1 cellular context compared by ENCODE assay signal in the genomic region with DNA sequence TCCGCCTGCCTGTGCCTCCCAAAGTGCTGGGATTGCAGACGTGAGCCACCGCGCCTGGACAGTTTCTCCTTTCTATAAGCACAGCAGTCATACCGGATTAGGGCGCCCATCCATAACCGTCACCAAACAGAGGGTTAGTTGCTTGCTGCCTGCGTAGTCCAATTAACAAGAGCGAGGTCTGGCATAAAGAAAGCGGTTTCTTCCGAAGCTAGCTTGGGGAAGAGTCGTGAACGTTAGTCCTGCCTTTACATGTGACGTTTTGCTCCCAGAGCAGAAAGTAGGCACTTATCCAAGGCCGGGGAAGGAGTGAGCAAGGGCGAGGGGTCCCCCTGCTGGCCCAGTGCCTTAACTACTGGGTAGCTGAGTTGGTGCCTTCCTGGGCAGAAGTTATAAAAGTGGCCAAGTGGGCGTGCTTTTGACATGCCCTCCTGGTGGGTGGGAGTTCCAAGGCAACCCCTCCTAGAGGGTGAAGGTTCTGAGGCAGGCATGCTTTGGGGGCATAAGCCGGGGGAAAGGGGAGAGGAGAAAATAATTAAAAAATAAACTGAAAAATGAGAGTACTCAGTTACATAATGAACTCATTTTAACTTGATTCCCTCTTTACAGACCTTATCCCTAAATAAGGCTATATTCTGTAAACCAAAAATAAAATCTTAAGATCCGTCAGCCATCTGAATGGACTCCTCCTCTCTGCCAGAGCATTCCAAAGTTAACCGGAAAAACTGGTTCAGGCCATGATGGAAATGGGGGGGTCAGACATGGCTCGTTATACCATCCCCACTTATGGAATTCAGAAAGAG.
A peak's percentile ranks its signal among the peaks of the same experiment; 100 is the strongest.
TF ChIP-seq lines count a peak whose summit lies in the region.

No MANE protein-coding gene starts in this region.

TF ChIP-seq in HepG2, 621 proteins besides CTCF, POLR2A, EP300 and RAD21 (continued from another document and continues in another):
- TF ChIP-seq, protein P1, sequence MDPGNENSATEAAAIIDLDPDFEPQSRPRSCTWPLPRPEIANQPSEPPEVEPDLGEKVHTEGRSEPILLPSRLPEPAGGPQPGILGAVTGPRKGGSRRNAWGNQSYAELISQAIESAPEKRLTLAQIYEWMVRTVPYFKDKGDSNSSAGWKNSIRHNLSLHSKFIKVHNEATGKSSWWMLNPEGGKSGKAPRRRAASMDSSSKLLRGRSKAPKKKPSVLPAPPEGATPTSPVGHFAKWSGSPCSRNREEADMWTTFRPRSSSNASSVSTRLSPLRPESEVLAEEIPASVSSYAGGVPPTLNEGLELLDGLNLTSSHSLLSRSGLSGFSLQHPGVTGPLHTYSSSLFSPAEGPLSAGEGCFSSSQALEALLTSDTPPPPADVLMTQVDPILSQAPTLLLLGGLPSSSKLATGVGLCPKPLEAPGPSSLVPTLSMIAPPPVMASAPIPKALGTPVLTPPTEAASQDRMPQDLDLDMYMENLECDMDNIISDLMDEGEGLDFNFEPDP (CRISPR knock-in tag; conservative IDR thresholded peaks at IDR 0.05): no peak
- no peak for TF ChIP-seq ESRRA (CRISPR knock-in tag; IDR thresholded peaks at IDR 0.05; ENCODE audit: low read depth)
- peak; percentile 42; the same call in 1 of the 2 replicates for TF ChIP-seq FOSL2 (CRISPR knock-in tag; IDR thresholded peaks at IDR 0.05)
- TF ChIP-seq ZNF672 (CRISPR knock-in tag; IDR thresholded peaks at IDR 0.05): no peak
- no peak for TF ChIP-seq KLF16 (CRISPR knock-in tag; IDR thresholded peaks at IDR 0.05)
- TF ChIP-seq ISL2 (CRISPR knock-in tag; IDR thresholded peaks at IDR 0.05): 0 out of 2 replicates have a peak, but pooled peaks have one; percentile 30
- 0 out of 2 replicates have a peak, but pooled peaks have one; percentile 33 for TF ChIP-seq ZSCAN29 (CRISPR knock-in tag; conservative IDR thresholded peaks at IDR 0.05)
- TF ChIP-seq, protein P2, sequence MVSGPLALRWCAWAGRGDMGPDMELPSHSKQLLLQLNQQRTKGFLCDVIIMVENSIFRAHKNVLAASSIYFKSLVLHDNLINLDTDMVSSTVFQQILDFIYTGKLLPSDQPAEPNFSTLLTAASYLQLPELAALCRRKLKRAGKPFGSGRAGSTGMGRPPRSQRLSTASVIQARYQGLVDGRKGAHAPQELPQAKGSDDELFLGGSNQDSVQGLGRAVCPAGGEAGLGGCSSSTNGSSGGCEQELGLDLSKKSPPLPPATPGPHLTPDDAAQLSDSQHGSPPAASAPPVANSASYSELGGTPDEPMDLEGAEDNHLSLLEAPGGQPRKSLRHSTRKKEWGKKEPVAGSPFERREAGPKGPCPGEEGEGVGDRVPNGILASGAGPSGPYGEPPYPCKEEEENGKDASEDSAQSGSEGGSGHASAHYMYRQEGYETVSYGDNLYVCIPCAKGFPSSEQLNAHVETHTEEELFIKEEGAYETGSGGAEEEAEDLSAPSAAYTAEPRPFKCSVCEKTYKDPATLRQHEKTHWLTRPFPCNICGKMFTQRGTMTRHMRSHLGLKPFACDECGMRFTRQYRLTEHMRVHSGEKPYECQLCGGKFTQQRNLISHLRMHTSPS (CRISPR knock-in tag; IDR thresholded peaks at IDR 0.05; ENCODE audit: low read depth): 0 out of 2 replicates have a peak, but pooled peaks have one; percentile 28
- no peak for TF ChIP-seq ZNF30 (CRISPR knock-in tag; IDR thresholded peaks at IDR 0.05)
- 0 out of 2 replicates have a peak, but pooled peaks have one; percentile 78 for TF ChIP-seq ZNF230 (CRISPR knock-in tag; IDR thresholded peaks at IDR 0.05)
- no peak; the same call in 1 of the 2 replicates for TF ChIP-seq TGIF2 (CRISPR knock-in tag; IDR thresholded peaks at IDR 0.05)
- no peak for TF ChIP-seq ZNF737 (CRISPR knock-in tag; IDR thresholded peaks at IDR 0.05; ENCODE audit: borderline replicate concordance)
- no peak for TF ChIP-seq ATF7 (IDR thresholded peaks at IDR 0.05)
- no peak for TF ChIP-seq ATF7 (CRISPR knock-in tag; IDR thresholded peaks at IDR 0.05)
- TF ChIP-seq, protein P3, sequence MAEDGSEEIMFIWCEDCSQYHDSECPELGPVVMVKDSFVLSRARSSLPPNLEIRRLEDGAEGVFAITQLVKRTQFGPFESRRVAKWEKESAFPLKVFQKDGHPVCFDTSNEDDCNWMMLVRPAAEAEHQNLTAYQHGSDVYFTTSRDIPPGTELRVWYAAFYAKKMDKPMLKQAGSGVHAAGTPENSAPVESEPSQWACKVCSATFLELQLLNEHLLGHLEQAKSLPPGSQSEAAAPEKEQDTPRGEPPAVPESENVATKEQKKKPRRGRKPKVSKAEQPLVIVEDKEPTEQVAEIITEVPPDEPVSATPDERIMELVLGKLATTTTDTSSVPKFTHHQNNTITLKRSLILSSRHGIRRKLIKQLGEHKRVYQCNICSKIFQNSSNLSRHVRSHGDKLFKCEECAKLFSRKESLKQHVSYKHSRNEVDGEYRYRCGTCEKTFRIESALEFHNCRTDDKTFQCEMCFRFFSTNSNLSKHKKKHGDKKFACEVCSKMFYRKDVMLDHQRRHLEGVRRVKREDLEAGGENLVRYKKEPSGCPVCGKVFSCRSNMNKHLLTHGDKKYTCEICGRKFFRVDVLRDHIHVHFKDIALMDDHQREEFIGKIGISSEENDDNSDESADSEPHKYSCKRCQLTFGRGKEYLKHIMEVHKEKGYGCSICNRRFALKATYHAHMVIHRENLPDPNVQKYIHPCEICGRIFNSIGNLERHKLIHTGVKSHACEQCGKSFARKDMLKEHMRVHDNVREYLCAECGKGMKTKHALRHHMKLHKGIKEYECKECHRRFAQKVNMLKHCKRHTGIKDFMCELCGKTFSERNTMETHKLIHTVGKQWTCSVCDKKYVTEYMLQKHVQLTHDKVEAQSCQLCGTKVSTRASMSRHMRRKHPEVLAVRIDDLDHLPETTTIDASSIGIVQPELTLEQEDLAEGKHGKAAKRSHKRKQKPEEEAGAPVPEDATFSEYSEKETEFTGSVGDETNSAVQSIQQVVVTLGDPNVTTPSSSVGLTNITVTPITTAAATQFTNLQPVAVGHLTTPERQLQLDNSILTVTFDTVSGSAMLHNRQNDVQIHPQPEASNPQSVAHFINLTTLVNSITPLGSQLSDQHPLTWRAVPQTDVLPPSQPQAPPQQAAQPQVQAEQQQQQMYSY (CRISPR knock-in tag; IDR thresholded peaks at IDR 0.05): no peak
- TF ChIP-seq ZNF775 (CRISPR knock-in tag; IDR thresholded peaks at IDR 0.05; ENCODE audit: borderline replicate concordance): 0 out of 2 replicates have a peak, but pooled peaks have one; percentile 42
- TF ChIP-seq RFX3 (CRISPR knock-in tag; IDR thresholded peaks at IDR 0.05): no peak
- TF ChIP-seq NRL (CRISPR knock-in tag; IDR thresholded peaks at IDR 0.05; ENCODE audit: borderline replicate concordance): peak; percentile 76; the same call in 1 of the 2 replicates
- TF ChIP-seq GABPA (IDR thresholded peaks at IDR 0.05; ENCODE audit: low read depth, low read length): no peak
- no peak for TF ChIP-seq GABPA (CRISPR knock-in tag; IDR thresholded peaks at IDR 0.05; ENCODE audit: low read depth)
- TF ChIP-seq, protein P4, sequence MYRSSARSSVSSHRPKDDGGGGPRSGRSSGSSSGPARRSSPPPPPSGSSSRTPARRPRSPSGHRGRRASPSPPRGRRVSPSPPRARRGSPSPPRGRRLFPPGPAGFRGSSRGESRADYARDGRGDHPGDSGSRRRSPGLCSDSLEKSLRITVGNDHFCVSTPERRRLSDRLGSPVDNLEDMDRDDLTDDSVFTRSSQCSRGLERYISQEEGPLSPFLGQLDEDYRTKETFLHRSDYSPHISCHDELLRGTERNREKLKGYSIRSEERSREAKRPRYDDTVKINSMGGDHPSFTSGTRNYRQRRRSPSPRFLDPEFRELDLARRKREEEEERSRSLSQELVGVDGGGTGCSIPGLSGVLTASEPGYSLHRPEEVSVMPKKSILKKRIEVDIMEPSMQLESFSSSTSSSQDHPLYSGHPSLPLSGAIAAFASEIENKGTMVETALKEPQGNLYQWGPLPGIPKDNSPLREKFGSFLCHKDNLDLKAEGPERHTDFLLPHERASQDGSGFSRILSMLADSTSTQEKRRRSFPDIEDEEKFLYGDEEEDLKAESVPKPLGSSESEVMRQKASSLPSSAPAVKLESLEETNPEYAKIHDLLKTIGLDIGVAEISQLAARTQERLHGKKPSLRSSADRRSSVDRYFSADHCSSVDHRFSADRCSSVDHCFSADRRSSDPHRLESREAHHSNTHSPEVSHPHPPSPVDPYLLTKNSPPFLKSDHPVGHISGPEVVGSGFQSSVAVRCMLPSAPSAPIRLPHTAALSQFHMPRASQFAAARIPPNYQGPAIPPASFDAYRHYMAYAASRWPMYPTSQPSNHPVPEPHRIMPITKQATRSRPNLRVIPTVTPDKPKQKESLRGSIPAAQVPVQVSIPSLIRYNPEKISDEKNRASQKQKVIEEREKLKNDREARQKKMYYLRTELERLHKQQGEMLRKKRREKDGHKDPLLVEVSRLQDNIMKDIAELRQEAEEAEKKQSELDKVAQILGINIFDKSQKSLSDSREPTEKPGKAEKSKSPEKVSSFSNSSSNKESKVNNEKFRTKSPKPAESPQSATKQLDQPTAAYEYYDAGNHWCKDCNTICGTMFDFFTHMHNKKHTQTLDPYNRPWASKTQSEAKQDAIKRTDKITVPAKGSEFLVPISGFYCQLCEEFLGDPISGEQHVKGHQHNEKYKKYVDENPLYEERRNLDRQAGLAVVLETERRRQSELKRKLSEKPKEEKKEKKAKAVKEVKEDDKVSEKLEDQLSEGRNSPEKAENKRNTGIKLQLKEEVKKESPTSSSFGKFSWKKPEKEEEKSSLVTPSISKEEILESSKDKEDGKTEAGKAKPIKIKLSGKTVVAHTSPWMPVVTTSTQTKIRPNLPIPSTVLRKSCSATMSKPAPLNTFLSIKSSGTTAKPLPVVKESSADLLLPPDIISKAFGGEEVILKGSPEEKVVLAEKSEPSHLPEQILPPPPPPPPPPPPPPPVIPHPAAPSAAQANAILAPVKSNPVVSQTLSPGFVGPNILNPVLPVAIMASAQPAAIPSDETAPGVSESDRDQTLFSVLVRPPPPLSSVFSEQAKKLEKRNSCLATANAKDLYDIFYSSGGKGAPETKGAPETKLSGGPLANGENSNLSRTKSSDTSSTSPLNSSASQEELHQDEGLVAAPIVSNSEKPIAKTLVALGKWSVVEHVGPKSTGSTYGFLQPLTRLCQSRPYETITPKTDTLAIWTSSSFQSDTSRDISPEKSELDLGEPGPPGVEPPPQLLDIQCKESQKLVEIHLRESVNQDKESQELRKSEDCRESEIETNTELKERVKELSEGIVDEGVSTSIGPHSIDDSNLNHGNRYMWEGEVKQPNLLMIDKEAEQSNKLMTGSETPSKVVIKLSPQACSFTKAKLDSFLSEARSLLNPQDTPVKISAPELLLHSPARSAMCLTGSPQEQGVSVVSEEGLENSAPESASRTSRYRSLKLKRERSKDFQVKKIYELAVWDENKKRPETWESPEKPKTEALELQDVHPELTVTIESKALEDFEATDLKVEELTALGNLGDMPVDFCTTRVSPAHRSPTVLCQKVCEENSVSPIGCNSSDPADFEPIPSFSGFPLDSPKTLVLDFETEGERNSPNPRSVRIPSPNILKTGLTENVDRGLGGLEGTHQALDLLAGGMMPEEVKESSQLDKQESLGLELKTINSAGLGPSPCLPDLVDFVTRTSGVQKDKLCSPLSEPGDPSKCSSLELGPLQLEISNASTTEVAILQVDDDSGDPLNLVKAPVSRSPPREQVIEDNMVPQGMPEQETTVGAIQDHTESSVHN (CRISPR knock-in tag; IDR thresholded peaks at IDR 0.05): 0 out of 2 replicates have a peak, but pooled peaks have one; percentile 47
- TF ChIP-seq NCOA5 (CRISPR knock-in tag; IDR thresholded peaks at IDR 0.05): no peak
- TF ChIP-seq, protein P5, sequence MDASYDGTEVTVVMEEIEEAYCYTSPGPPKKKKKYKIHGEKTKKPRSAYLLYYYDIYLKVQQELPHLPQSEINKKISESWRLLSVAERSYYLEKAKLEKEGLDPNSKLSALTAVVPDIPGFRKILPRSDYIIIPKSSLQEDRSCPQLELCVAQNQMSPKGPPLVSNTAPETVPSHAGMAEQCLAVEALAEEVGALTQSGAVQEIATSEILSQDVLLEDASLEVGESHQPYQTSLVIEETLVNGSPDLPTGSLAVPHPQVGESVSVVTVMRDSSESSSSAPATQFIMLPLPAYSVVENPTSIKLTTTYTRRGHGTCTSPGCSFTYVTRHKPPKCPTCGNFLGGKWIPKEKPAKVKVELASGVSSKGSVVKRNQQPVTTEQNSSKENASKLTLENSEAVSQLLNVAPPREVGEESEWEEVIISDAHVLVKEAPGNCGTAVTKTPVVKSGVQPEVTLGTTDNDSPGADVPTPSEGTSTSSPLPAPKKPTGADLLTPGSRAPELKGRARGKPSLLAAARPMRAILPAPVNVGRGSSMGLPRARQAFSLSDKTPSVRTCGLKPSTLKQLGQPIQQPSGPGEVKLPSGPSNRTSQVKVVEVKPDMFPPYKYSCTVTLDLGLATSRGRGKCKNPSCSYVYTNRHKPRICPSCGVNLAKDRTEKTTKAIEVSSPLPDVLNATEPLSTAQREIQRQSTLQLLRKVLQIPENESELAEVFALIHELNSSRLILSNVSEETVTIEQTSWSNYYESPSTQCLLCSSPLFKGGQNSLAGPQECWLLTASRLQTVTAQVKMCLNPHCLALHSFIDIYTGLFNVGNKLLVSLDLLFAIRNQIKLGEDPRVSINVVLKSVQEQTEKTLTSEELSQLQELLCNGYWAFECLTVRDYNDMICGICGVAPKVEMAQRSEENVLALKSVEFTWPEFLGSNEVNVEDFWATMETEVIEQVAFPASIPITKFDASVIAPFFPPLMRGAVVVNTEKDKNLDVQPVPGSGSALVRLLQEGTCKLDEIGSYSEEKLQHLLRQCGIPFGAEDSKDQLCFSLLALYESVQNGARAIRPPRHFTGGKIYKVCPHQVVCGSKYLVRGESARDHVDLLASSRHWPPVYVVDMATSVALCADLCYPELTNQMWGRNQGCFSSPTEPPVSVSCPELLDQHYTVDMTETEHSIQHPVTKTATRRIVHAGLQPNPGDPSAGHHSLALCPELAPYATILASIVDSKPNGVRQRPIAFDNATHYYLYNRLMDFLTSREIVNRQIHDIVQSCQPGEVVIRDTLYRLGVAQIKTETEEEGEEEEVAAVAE (CRISPR knock-in tag; IDR thresholded peaks at IDR 0.05; ENCODE audit: borderline replicate concordance): 0 out of 2 replicates have a peak, but pooled peaks have one; percentile 17
- TF ChIP-seq, protein P6, sequence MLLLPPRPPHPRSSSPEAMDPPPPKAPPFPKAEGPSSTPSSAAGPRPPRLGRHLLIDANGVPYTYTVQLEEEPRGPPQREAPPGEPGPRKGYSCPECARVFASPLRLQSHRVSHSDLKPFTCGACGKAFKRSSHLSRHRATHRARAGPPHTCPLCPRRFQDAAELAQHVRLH (CRISPR knock-in tag; IDR thresholded peaks at IDR 0.05; ENCODE audit: borderline replicate concordance, low read depth): 0 out of 2 replicates have a peak, but pooled peaks have one; percentile 54
- no peak for TF ChIP-seq HOXA9 (CRISPR knock-in tag; IDR thresholded peaks at IDR 0.05; ENCODE audit: borderline replicate concordance)
- no peak for TF ChIP-seq MBD4 (IDR thresholded peaks at IDR 0.05; ENCODE audit: borderline replicate concordance, low read length)
- TF ChIP-seq PCBP1 (IDR thresholded peaks at IDR 0.05; ENCODE audit: borderline replicate concordance, low read depth, low read length): no peak
- TF ChIP-seq, protein P7, sequence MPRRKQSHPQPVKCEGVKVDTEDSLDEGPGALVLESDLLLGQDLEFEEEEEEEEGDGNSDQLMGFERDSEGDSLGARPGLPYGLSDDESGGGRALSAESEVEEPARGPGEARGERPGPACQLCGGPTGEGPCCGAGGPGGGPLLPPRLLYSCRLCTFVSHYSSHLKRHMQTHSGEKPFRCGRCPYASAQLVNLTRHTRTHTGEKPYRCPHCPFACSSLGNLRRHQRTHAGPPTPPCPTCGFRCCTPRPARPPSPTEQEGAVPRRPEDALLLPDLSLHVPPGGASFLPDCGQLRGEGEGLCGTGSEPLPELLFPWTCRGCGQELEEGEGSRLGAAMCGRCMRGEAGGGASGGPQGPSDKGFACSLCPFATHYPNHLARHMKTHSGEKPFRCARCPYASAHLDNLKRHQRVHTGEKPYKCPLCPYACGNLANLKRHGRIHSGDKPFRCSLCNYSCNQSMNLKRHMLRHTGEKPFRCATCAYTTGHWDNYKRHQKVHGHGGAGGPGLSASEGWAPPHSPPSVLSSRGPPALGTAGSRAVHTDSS (CRISPR knock-in tag; conservative IDR thresholded peaks at IDR 0.05): no peak
- 0 out of 2 replicates have a peak, but pooled peaks have one; percentile 20 for TF ChIP-seq TSC22D2 (CRISPR knock-in tag; IDR thresholded peaks at IDR 0.05; ENCODE audit: borderline replicate concordance)
